Comparison of ENCODE assay signal across 17 cellular contexts in genomic region chr16:89268987-89269735, GRCh38. TPM values are rescaled to one million over a fixed set of nuclear protein-coding genes. Genes with fewer than 3 reads are reported as not detected.
A peak's percentile ranks its signal among the peaks of the same experiment; 100 is the strongest.
DNase-seq lines count a peak whose midpoint lies in the region; ATAC-seq and TF ChIP-seq lines count a peak whose summit lies in the region.
"Had no signal": no experiment of that assay in that cellular context is flagged by ENCODE, and none has a peak within 500 bp of the region (broad histone marks: within the 10 kb centered on the region; RNA-seq: fewer than 3 reads in every experiment).

No MANE protein-coding gene starts in this region.

- H3K4me1 ChIP-seq in heart left ventricle: no peaks in the 10 kb centered on the region
- peaks cover 21% of the 10 kb centered on the region for H3K4me1 ChIP-seq in adipocyte (ENCODE audit: control insufficient read depth, insufficient read depth, low read length)
- no peaks in the 10 kb centered on the region for H3K4me1 ChIP-seq in gastroesophageal sphincter
- H3K4me1 ChIP-seq in testis: peaks cover 19% of the 10 kb centered on the region
- H3K4me1 ChIP-seq in PC-9 (replicated peaks; ENCODE audit: insufficient read depth): no peaks in the 10 kb centered on the region
- H3K4me1 ChIP-seq: upper lobe of right lung had no signal

- H3K79me2 ChIP-seq in PC-9 (ENCODE audit: low read depth): no peaks in the 10 kb centered on the region

- peaks cover 68% of the 10 kb centered on the region for H4K20me1 ChIP-seq in PC-9 (ENCODE audit: insufficient read depth)

- ATAC-seq in Right ventricle myocardium superior (ENCODE audit: poor library complexity) (no peak), heart left ventricle (no peak), gastroesophageal sphincter (peak; percentile 76), HG03342 (IDR thresholded peaks at IDR 0.05; ENCODE audit: unreplicated experiment) (no peak), HG03039 (IDR thresholded peaks at IDR 0.05; ENCODE audit: unreplicated experiment) (no peak)
- ATAC-seq: upper lobe of right lung had no signal

- H3K9me2 ChIP-seq in PC-9 (ENCODE audit: insufficient read depth): no peaks in the 10 kb centered on the region

- H3K9me3 ChIP-seq in heart left ventricle: no peaks in the 10 kb centered on the region
- H3K9me3 ChIP-seq in adipocyte (ENCODE audit: control insufficient read depth, low read length): no peaks in the 10 kb centered on the region
- H3K9me3 ChIP-seq in gastroesophageal sphincter: no peaks in the 10 kb centered on the region
- no peaks in the 10 kb centered on the region for H3K9me3 ChIP-seq in testis
- H3K9me3 ChIP-seq in PC-9 (ENCODE audit: insufficient read depth, low read depth): no peaks in the 10 kb centered on the region
- H3K9me3 ChIP-seq: upper lobe of right lung had no signal

- H3K27me3 ChIP-seq in heart left ventricle (no peaks in the 10 kb centered on the region), adipocyte (replicated peaks; ENCODE audit: control insufficient read depth, insufficient read depth, low read length) (no peaks in the 10 kb centered on the region), gastroesophageal sphincter (no peaks in the 10 kb centered on the region), testis (no peaks in the 10 kb centered on the region), PC-9 (ENCODE audit: insufficient read depth, low read depth) (no peaks in the 10 kb centered on the region)
- H3K27me3 ChIP-seq: upper lobe of right lung had no signal

- H3K27ac ChIP-seq in heart left ventricle (no peak overlapping the region), gastroesophageal sphincter (peak overlapping the region in 3 of 4 donors; percentile 14 to 59 (median 28)), testis (peak overlapping the region; percentile 4 to 84), PC-9 (no peak overlapping the region)
- H3K27ac ChIP-seq: upper lobe of right lung had no signal

- no peak overlapping the region for H2AFZ ChIP-seq in PC-9

- no peak for TF ChIP-seq EP300 in gastroesophageal sphincter (IDR thresholded peaks at IDR 0.05)

- H3K4me3 ChIP-seq in heart left ventricle (no peak overlapping the region), adipocyte (ENCODE audit: low read length) (peak overlapping the region; percentile 73), gastroesophageal sphincter (no peak overlapping the region), testis (no peak overlapping the region), PC-9 (no peak overlapping the region)
- H3K4me3 ChIP-seq: upper lobe of right lung had no signal

- TF ChIP-seq POLR2A in heart left ventricle (IDR thresholded peaks at IDR 0.05) (no peak), gastroesophageal sphincter (IDR thresholded peaks at IDR 0.05) (no peak), testis (IDR thresholded peaks at IDR 0.05) (no peak)

- TF ChIP-seq CTCF in heart left ventricle (IDR thresholded peaks at IDR 0.05) (no peak), gastroesophageal sphincter (IDR thresholded peaks at IDR 0.05) (no peak), testis (IDR thresholded peaks at IDR 0.05) (no peak), PC-9 (conservative IDR thresholded peaks at IDR 0.05) (no peak)

- CTCF ChIA-PET in PC-9 (lab: Charles Lee): no interaction called here

- peak; percentile 43 for DNase-seq in Right ventricle myocardium superior
- DNase-seq in heart left ventricle: no peak
- peak; percentile 55 for DNase-seq in adipocyte (ENCODE audit: low read depth)
- peak; percentile 80 for DNase-seq in testis
- no peak for DNase-seq in PC-9
- DNase-seq: activated CD4-positive, alpha-beta T cell treated with anti-CD3 and anti-CD28 coated beads, Interleukin-2, amount 50 U/mL, for 4 hours; activated gamma-delta T cell; DMS53; NCI-H146; NCI-H524 treated with DMSO at 0.1 percent for 48 hours; stimulated activated CD4-positive, alpha-beta T cell treated with anti-CD3 and anti-CD28 coated beads, Interleukin-1b, Interleukin-23, amount 100 ng/mL, for 48 hours; stimulated activated CD8-positive, alpha-beta memory T cell treated with anti-CD3 and anti-CD28 coated beads, Interleukin-4, amount 100 ng/mL, for 48 hours; T-helper 2 cell; upper lobe of right lung had no signal

- H3K4me2 ChIP-seq in PC-9: no peak overlapping the region

- peaks cover 38% of the 10 kb centered on the region; the same call in 1 of the 2 replicates for H3F3A ChIP-seq in PC-9 (ENCODE audit: insufficient read depth, low read depth)

- BruUV-seq in PC-9 (replicated peaks; lab: Mats Ljungman, UMichigan): no TSS peak

- intact Hi-C loops in Right ventricle myocardium superior (cut with DNase I): no loop called here
- intact Hi-C loops in heart left ventricle (cut with DNase I): no loop called here
- intact Hi-C loops in testis (cut with DNase I; ENCODE audit: low total_unique reads): no loop called here
- intact Hi-C loops in PC-9 (cut with micrococcal nuclease; ENCODE audit: unreplicated experiment): no loop called here

- 87 to 92% (median 88%) methylated on average over 14 of the region's 14 CpGs for WGBS in heart left ventricle, 4 donors
- 72 to 73% methylated on average over 6 to 12 of the region's 14 CpGs for WGBS in gastroesophageal sphincter (ENCODE audit: low coverage in 1 of 2), 2 donors
- 48 to 55% methylated on average over 14 of the region's 14 CpGs for WGBS in testis, 2 donors

- POLR2A ChIA-PET in PC-9 (lab: Charles Lee; ENCODE audit: unreplicated experiment): no interaction called here

- peak overlapping the region; percentile 85 for H3K9ac ChIP-seq in adipocyte (ENCODE audit: low read length)

- H3K36me3 ChIP-seq in heart left ventricle (peaks cover 3 to 81% (median 67%) of the 10 kb centered on the region in 9 donors), adipocyte (ENCODE audit: control insufficient read depth, insufficient read depth, low read length, severe bottlenecking) (peaks cover 63% of the 10 kb centered on the region), gastroesophageal sphincter (peaks cover 0 to 90% of the 10 kb centered on the region in 2 donors), testis (ENCODE audit: low read depth, missing control alignments) (peaks cover 2% of the 10 kb centered on the region), PC-9 (ENCODE audit: low read depth) (peaks cover 34% of the 10 kb centered on the region)

RNA-seq across cellular contexts. Expression of gene ZNF778, which starts 51.7 kb away (rescaled TPM):
- total RNA-seq in Right ventricle myocardium superior (9.9 TPM), heart left ventricle (10 to 100 TPM in 4 of 9 donors, 1 to 10 TPM in 5; 6.9 to 14.6 (median 9.9) TPM), gastroesophageal sphincter (10 to 100 TPM; 11.1 to 28.0 (median 12.4) TPM), testis (10 to 100 TPM; 29.8 to 32.9 TPM), PC-9 (2021) (9.5 and 15.7 TPM in 2 replicates)
- polyA plus RNA-seq in heart left ventricle (1 to 10 TPM; 1.6 to 5.4 TPM), testis (ENCODE audit: insufficient read depth, low read depth, low replicate concordance) (21.0 TPM)

Comparison
In these comparisons a context has a peak if more than half of its experiments do, and no peak if none do; other contexts are left out.
1. DNase-seq: peak in Right ventricle myocardium superior (single experiment), adipocyte (single experiment) and testis (single experiment); none in heart left ventricle (0 of 5) and PC-9 (0 of 2).
2. H3K27ac ChIP-seq: peak in gastroesophageal sphincter (3 of 4) and testis (2 of 2); none in heart left ventricle (0 of 12) and PC-9 (single experiment).